In genomic region chrX:155035688-155036087, GRCh38 we compare ENCODE assay signal across 25 cellular contexts.
"Had no signal": no experiment of that assay in that cellular context is flagged by ENCODE, and none has a peak within 500 bp of the region (broad histone marks: within the 10 kb centered on the region; RNA-seq: fewer than 3 reads in every experiment).

No MANE protein-coding gene starts in this region.

- H3K27me3 ChIP-seq: esophagus squamous epithelium, gastrocnemius medialis, heart right ventricle, left lung had no signal

- H3K9me3 ChIP-seq: esophagus squamous epithelium, gastrocnemius medialis, left lung, lower lobe of right lung, mucosa of descending colon had no signal

- H3K36me3 ChIP-seq: gastrocnemius medialis had no signal

- H3K27ac ChIP-seq: coronary artery, epithelial cell of prostate, esophagus squamous epithelium, heart right ventricle, left lung, lower lobe of right lung had no signal

- FAIRE-seq: endometrium, islet of Langerhans, keratinocyte had no signal

- DNase-seq: effector CD8-positive, alpha-beta T cell; effector memory CD8-positive, alpha-beta T cell; endodermal cell; esophagus squamous epithelium; foreskin fibroblast; foreskin melanocyte; gastrocnemius medialis; glutamatergic neuron; head of caudate nucleus; heart right ventricle; hippocampal formation; left cardiac atrium; left lung; left ventricle myocardium superior; lower lobe of right lung; mesenchymal stem cell; mucosa of descending colon; naive B cell; naive thymus-derived CD8-positive, alpha-beta T cell had no signal

- H3K4me1 ChIP-seq: esophagus squamous epithelium, left lung, lower lobe of right lung had no signal

- ATAC-seq: effector memory CD8-positive, alpha-beta T cell; esophagus mucosa; gastrocnemius medialis; heart right ventricle; left cardiac atrium; left lung; left ventricle myocardium superior; lower lobe of right lung; mucosa of descending colon; naive thymus-derived CD8-positive, alpha-beta T cell had no signal

- H3K4me3 ChIP-seq: coronary artery, esophagus squamous epithelium, gastrocnemius medialis, heart right ventricle, left lung, lower lobe of right lung, mucosa of descending colon had no signal
